Comparison of ENCODE assay signal across 22 cellular contexts in the genomic region with DNA sequence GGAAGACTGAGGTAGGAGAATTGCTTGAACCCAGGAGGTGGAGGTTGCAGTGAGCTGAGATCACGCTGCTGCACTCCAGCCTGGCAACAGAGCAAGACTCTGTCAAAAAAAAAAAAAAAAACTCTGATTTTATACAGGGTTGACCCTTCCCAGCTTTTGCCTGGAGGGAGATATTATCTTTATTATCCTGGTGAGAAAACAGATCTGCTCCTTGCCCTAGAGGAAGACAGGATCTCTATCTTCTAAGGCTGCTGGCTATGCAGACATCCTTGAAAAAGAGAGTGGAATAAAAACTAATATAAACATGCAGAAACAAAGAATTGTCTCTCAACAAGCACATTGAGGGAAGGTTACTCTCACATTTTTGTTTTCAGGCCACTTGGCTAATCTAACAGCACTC.
"Had no signal": no experiment of that assay in that cellular context is flagged by ENCODE, and none has a peak within 500 bp of the region (broad histone marks: within the 10 kb centered on the region; RNA-seq: fewer than 3 reads in every experiment).

No MANE protein-coding gene starts in this region.

- H3K4me1 Mint-ChIP-seq: memory B cell; naive thymus-derived CD4-positive, alpha-beta T cell; nephron progenitor cell; stimulated activated naive B cell treated with anti-CD40 and anti-IgM and Interleukin-4, amounts not matched to agents 10 μg/mL and 1 μg/mL and 100 μg/mL, for 72 hours; stimulated activated naive CD8-positive, alpha-beta T cell treated with anti-CD3 and anti-CD28 coated beads, Interleukin-15, amount 100 ng/mL, for 72 hours had no signal

- H3K27me3 Mint-ChIP-seq: memory B cell; naive thymus-derived CD4-positive, alpha-beta T cell; stimulated activated naive B cell treated with anti-CD40 and anti-IgM and Interleukin-4, amounts not matched to agents 10 μg/mL and 1 μg/mL and 100 μg/mL, for 72 hours; stimulated activated naive CD8-positive, alpha-beta T cell treated with anti-CD3 and anti-CD28 coated beads, Interleukin-15, amount 100 ng/mL, for 72 hours had no signal

- DNase-seq: cortex of kidney; dorsolateral prefrontal cortex; effector CD8-positive, alpha-beta T cell; glutamatergic neuron; kidney; left cardiac atrium; left ventricle myocardium inferior; lower lobe of right lung; naive thymus-derived CD4-positive, alpha-beta T cell; nephron progenitor cell; ovary; sigmoid colon; stimulated activated CD4-positive, alpha-beta T cell treated with anti-CD3 and anti-CD28 coated beads, Interleukin-2, amount 100 ng/mL, for 24 hours; stimulated activated CD4-positive, alpha-beta T cell treated with anti-CD3 and anti-CD28 coated beads, Interleukin-4, amount 100 ng/mL, for 4 hours; stimulated activated naive B cell treated with anti-CD40 and anti-IgM and Interleukin-4, amounts not matched to agents 10 μg/mL and 1 μg/mL and 100 μg/mL, for 72 hours; stimulated activated naive CD8-positive, alpha-beta T cell treated with anti-CD3 and anti-CD28 coated beads, Interleukin-15, amount 100 ng/mL, for 72 hours; testis had no signal

- H3K36me3 Mint-ChIP-seq: memory B cell; naive thymus-derived CD4-positive, alpha-beta T cell; stimulated activated naive B cell treated with anti-CD40 and anti-IgM and Interleukin-4, amounts not matched to agents 10 μg/mL and 1 μg/mL and 100 μg/mL, for 72 hours had no signal

- H3K4me3 Mint-ChIP-seq: memory B cell; naive thymus-derived CD4-positive, alpha-beta T cell; nephron progenitor cell; stimulated activated naive B cell treated with anti-CD40 and anti-IgM and Interleukin-4, amounts not matched to agents 10 μg/mL and 1 μg/mL and 100 μg/mL, for 72 hours; stimulated activated naive CD8-positive, alpha-beta T cell treated with anti-CD3 and anti-CD28 coated beads, Interleukin-15, amount 100 ng/mL, for 72 hours had no signal

- H3K27ac ChIP-seq: dorsolateral prefrontal cortex, gastroesophageal sphincter, left ventricle myocardium inferior, lower lobe of right lung, ovary, right atrium auricular region, sigmoid colon, skin epidermis, testis, tibial nerve had no signal

- H3K27ac Mint-ChIP-seq: memory B cell; naive thymus-derived CD4-positive, alpha-beta T cell; nephron progenitor cell; stimulated activated naive B cell treated with anti-CD40 and anti-IgM and Interleukin-4, amounts not matched to agents 10 μg/mL and 1 μg/mL and 100 μg/mL, for 72 hours; stimulated activated naive CD8-positive, alpha-beta T cell treated with anti-CD3 and anti-CD28 coated beads, Interleukin-15, amount 100 ng/mL, for 72 hours had no signal

- H3K9me3 Mint-ChIP-seq: memory B cell, nephron progenitor cell had no signal
